ENCODE assay signal across 40 cellular contexts in the genomic region with DNA sequence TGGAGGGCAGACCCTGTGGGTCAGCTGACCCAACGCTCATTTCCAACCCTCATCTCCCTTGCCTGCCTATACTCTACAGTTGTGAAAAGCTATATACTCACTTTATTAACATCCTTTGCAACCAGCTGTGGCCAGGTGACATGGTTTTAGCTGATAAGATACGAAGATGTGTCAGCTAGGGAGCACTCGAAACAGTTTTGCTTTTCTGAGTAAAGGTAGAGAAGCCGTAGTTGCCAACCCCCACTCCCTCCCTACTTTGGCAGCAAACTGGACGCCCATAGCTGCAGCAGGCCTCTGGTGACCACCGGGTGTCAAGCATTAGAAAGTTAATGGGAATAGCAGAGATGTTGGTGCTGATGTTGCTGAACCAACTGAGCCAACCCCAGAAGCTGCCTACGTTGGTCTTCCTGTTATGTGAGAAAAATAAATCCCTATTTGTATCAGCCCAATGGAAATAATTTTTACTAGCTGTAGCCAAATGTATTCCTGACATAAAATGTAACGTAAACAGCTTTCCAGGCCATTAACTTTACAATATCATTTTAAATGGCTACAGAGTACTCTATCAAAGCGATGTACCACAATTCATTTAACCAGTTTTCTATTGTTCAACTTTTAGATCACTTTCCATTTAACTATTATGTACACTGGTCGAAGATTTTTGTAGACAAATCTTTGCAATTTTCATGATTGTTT.
"Had no signal": no experiment of that assay in that cellular context is flagged by ENCODE, and none has a peak within 500 bp of the region (broad histone marks: within the 10 kb centered on the region; RNA-seq: fewer than 3 reads in every experiment).

No MANE protein-coding gene starts in this region.

- H3K27ac Mint-ChIP-seq: activated naive CD4-positive, alpha-beta T cell treated with anti-CD3 and anti-CD28 coated beads for 36 hours; activated naive CD4-positive, alpha-beta T cell treated with anti-CD3 and anti-CD28 coated beads, Interleukin-2, amount 10 ng/mL, durations not matched to agents 7 days and 5 days; activated naive CD4-positive, alpha-beta T cell treated with anti-CD3 and anti-CD28 coated beads, Interleukin-2, amount 50 U/mL, for 24 hours; activated naive CD4-positive, alpha-beta T cell treated with anti-CD3 and anti-CD28 coated beads, Interleukin-2, amount 50 U/mL, for 72 hours; activated naive CD8-positive, alpha-beta T cell; activated naive CD8-positive, alpha-beta T cell treated with anti-CD3 and anti-CD28 coated beads for 36 hours; activated naive CD8-positive, alpha-beta T cell treated with anti-CD3 and anti-CD28 coated beads, Interleukin-2, amount 10 ng/mL, durations not matched to agents 7 days and 5 days; activated naive CD8-positive, alpha-beta T cell treated with anti-CD3 and anti-CD28 coated beads, Interleukin-2, amount 50 U/mL, for 24 hours; activated T-cell treated with anti-CD3 and anti-CD28 coated beads, Interleukin-2, amount 50 U/mL, for 24 hours; activated T-cell treated with anti-CD3 and anti-CD28 coated beads, Interleukin-2, amount 50 U/mL, for 72 hours; activated T-helper 1 cell treated with anti-CD3 and anti-CD28 coated beads, Interleukin-12 subunit alpha, Interleukin-12 subunit beta, Interleukin-2, Interleukin-4 antibody, amounts not matched to agents 30 ng/mL and 10 ng/mL and 1 ng/mL, durations not matched to agents 14 hours and 24 hours and 36 hours; activated T-helper 17 cell treated with anti-CD3 and anti-CD28 coated beads, Interleukin-2, amount 50 U/mL, for 72 hours; activated T-helper 2 cell treated with anti-CD3 and anti-CD28 coated beads, Interferon-gamma antibody, Interleukin-2, Interleukin-4, amounts not matched to agents 10 μg/mL and 5 μg/mL and 100 μg/mL, durations not matched to agents 14 hours and 24 hours and 36 hours; brain had no signal

- DNase-seq: activated effector memory CD4-positive, alpha-beta T cell treated with anti-CD3 and anti-CD28 coated beads, Interleukin-2, amount 50 U/mL, for 16 hours; activated effector memory CD4-positive, alpha-beta T cell treated with Interleukin-2 at 50 U/mL for 16 hours; activated gamma-delta T cell; activated gamma-delta T cell treated with Interleukin-2 at 50 U/mL for 16 hours; activated naive CD4-positive, alpha-beta T cell; activated naive CD4-positive, alpha-beta T cell treated with anti-CD3 and anti-CD28 coated beads for 36 hours; activated naive CD4-positive, alpha-beta T cell treated with anti-CD3 and anti-CD28 coated beads, Interleukin-2, amount 10 ng/mL, durations not matched to agents 7 days and 5 days; activated naive CD4-positive, alpha-beta T cell treated with anti-CD3 and anti-CD28 coated beads, Interleukin-2, amount 50 U/mL, for 16 hours; activated naive CD4-positive, alpha-beta T cell treated with Interleukin-2 at 50 U/mL for 16 hours; activated naive CD8-positive, alpha-beta T cell treated with anti-CD3 and anti-CD28 coated beads for 36 hours; activated naive CD8-positive, alpha-beta T cell treated with anti-CD3 and anti-CD28 coated beads, Interleukin-2, amount 10 ng/mL, durations not matched to agents 7 days and 5 days; activated naive CD8-positive, alpha-beta T cell treated with anti-CD3 and anti-CD28 coated beads, Interleukin-2, amount 50 U/mL, for 24 hours; activated T-cell treated with anti-CD3 and anti-CD28 coated beads, Interleukin-2, amount 50 U/mL, for 1 hour; activated T-cell treated with anti-CD3 and anti-CD28 coated beads, Interleukin-2, amount 50 U/mL, for 24 hours; activated T-cell treated with anti-CD3 and anti-CD28 coated beads, Interleukin-2, amount 50 U/mL, for 4 hours; activated T-cell treated with anti-CD3 and anti-CD28 coated beads, Interleukin-2, amount 50 U/mL, for 48 hours; activated T-cell treated with anti-CD3 and anti-CD28 coated beads, Interleukin-2, amount 50 U/mL, for 72 hours; adrenal gland; amniotic stem cell; amygdala; anterior cingulate cortex; aorta; body of pancreas; brain microvascular endothelial cell; caudate nucleus; central memory CD4-positive, alpha-beta T cell; cerebellar nuclear complex had no signal

- H3K4me3 ChIP-seq: adrenal gland, ascending aorta, body of pancreas, breast epithelium, cardiac muscle cell had no signal

- H3K4me3 Mint-ChIP-seq: activated naive CD4-positive, alpha-beta T cell treated with anti-CD3 and anti-CD28 coated beads for 36 hours; activated naive CD4-positive, alpha-beta T cell treated with anti-CD3 and anti-CD28 coated beads, Interleukin-2, amount 10 ng/mL, durations not matched to agents 7 days and 5 days; activated naive CD4-positive, alpha-beta T cell treated with anti-CD3 and anti-CD28 coated beads, Interleukin-2, amount 50 U/mL, for 24 hours; activated naive CD8-positive, alpha-beta T cell; activated naive CD8-positive, alpha-beta T cell treated with anti-CD3 and anti-CD28 coated beads for 36 hours; activated naive CD8-positive, alpha-beta T cell treated with anti-CD3 and anti-CD28 coated beads, Interleukin-2, amount 10 ng/mL, durations not matched to agents 7 days and 5 days; activated naive CD8-positive, alpha-beta T cell treated with anti-CD3 and anti-CD28 coated beads, Interleukin-2, amount 50 U/mL, for 24 hours; activated T-cell treated with anti-CD3 and anti-CD28 coated beads, Interleukin-2, amount 50 U/mL, for 24 hours; activated T-cell treated with anti-CD3 and anti-CD28 coated beads, Interleukin-2, amount 50 U/mL, for 4 hours; activated T-cell treated with anti-CD3 and anti-CD28 coated beads, Interleukin-2, amount 50 U/mL, for 72 hours; activated T-helper 1 cell treated with anti-CD3 and anti-CD28 coated beads, Interleukin-12 subunit alpha, Interleukin-12 subunit beta, Interleukin-2, Interleukin-4 antibody, amounts not matched to agents 30 ng/mL and 10 ng/mL and 1 ng/mL, durations not matched to agents 14 hours and 24 hours and 36 hours; activated T-helper 17 cell treated with anti-CD3 and anti-CD28 coated beads, Interleukin-2, amount 50 U/mL, for 72 hours; brain; central memory CD8-positive, alpha-beta T cell had no signal

- H3K36me3 Mint-ChIP-seq: activated naive CD4-positive, alpha-beta T cell treated with anti-CD3 and anti-CD28 coated beads, Interleukin-2, amount 10 ng/mL, durations not matched to agents 7 days and 5 days; activated naive CD4-positive, alpha-beta T cell treated with anti-CD3 and anti-CD28 coated beads, Interleukin-2, amount 50 U/mL, for 72 hours; activated naive CD8-positive, alpha-beta T cell; activated naive CD8-positive, alpha-beta T cell treated with anti-CD3 and anti-CD28 coated beads for 36 hours; activated naive CD8-positive, alpha-beta T cell treated with anti-CD3 and anti-CD28 coated beads, Interleukin-2, amount 10 ng/mL, durations not matched to agents 7 days and 5 days; brain had no signal

- H3K4me1 Mint-ChIP-seq: activated naive CD4-positive, alpha-beta T cell treated with anti-CD3 and anti-CD28 coated beads, Interleukin-2, amount 10 ng/mL, durations not matched to agents 7 days and 5 days; activated naive CD4-positive, alpha-beta T cell treated with anti-CD3 and anti-CD28 coated beads, Interleukin-2, amount 50 U/mL, for 24 hours; activated naive CD8-positive, alpha-beta T cell treated with anti-CD3 and anti-CD28 coated beads for 36 hours; activated naive CD8-positive, alpha-beta T cell treated with anti-CD3 and anti-CD28 coated beads, Interleukin-2, amount 10 ng/mL, durations not matched to agents 7 days and 5 days; activated naive CD8-positive, alpha-beta T cell treated with anti-CD3 and anti-CD28 coated beads, Interleukin-2, amount 50 U/mL, for 24 hours; activated T-helper 17 cell treated with anti-CD3 and anti-CD28 coated beads, Interleukin-2, amount 50 U/mL, for 72 hours; central memory CD8-positive, alpha-beta T cell had no signal

- H3K36me3 ChIP-seq: adrenal gland, ascending aorta, brain microvascular endothelial cell, breast epithelium, cardiac muscle cell had no signal

- H3K27ac ChIP-seq: adrenal gland, ascending aorta, body of pancreas, brain microvascular endothelial cell, breast epithelium, cardiac muscle cell had no signal

- H3K9me3 Mint-ChIP-seq: activated naive CD4-positive, alpha-beta T cell treated with anti-CD3 and anti-CD28 coated beads for 36 hours; activated naive CD4-positive, alpha-beta T cell treated with anti-CD3 and anti-CD28 coated beads, Interleukin-2, amount 10 ng/mL, durations not matched to agents 7 days and 5 days; activated naive CD4-positive, alpha-beta T cell treated with anti-CD3 and anti-CD28 coated beads, Interleukin-2, amount 50 U/mL, for 24 hours; activated naive CD4-positive, alpha-beta T cell treated with anti-CD3 and anti-CD28 coated beads, Interleukin-2, amount 50 U/mL, for 72 hours; activated naive CD8-positive, alpha-beta T cell treated with anti-CD3 and anti-CD28 coated beads for 36 hours; activated naive CD8-positive, alpha-beta T cell treated with anti-CD3 and anti-CD28 coated beads, Interleukin-2, amount 10 ng/mL, durations not matched to agents 7 days and 5 days; activated naive CD8-positive, alpha-beta T cell treated with anti-CD3 and anti-CD28 coated beads, Interleukin-2, amount 50 U/mL, for 24 hours; activated T-cell treated with anti-CD3 and anti-CD28 coated beads, Interleukin-2, amount 50 U/mL, for 24 hours; activated T-cell treated with anti-CD3 and anti-CD28 coated beads, Interleukin-2, amount 50 U/mL, for 4 hours; activated T-cell treated with anti-CD3 and anti-CD28 coated beads, Interleukin-2, amount 50 U/mL, for 72 hours; activated T-helper 1 cell treated with anti-CD3 and anti-CD28 coated beads, Interleukin-12 subunit alpha, Interleukin-12 subunit beta, Interleukin-2, Interleukin-4 antibody, amounts not matched to agents 30 ng/mL and 10 ng/mL and 1 ng/mL, durations not matched to agents 14 hours and 24 hours and 36 hours; activated T-helper 17 cell treated with anti-CD3 and anti-CD28 coated beads, Interleukin-2, amount 50 U/mL, for 72 hours; activated T-helper 2 cell treated with anti-CD3 and anti-CD28 coated beads, Interferon-gamma antibody, Interleukin-2, Interleukin-4, amounts not matched to agents 10 μg/mL and 5 μg/mL and 100 μg/mL, durations not matched to agents 14 hours and 24 hours and 36 hours; central memory CD8-positive, alpha-beta T cell had no signal

- H3K9me3 ChIP-seq: adrenal gland, ascending aorta, body of pancreas, breast epithelium had no signal

- FAIRE-seq: astrocyte, bronchial epithelial cell had no signal

- H3K4me1 ChIP-seq: ascending aorta, body of pancreas, breast epithelium had no signal

- H3K27me3 ChIP-seq: adrenal gland, ascending aorta, body of pancreas, breast epithelium had no signal

- ATAC-seq: activated naive CD4-positive, alpha-beta T cell treated with anti-CD3 and anti-CD28 coated beads, Interleukin-2, amount 50 U/mL, for 72 hours; activated naive CD8-positive, alpha-beta T cell treated with anti-CD3 and anti-CD28 coated beads, Interleukin-2, amount 50 U/mL, for 24 hours; activated T-cell treated with anti-CD3 and anti-CD28 coated beads, Interleukin-2, amount 50 U/mL, for 4 hours; activated T-cell treated with anti-CD3 and anti-CD28 coated beads, Interleukin-2, amount 50 U/mL, for 72 hours; activated T-helper 17 cell treated with anti-CD3 and anti-CD28 coated beads, Interleukin-2, amount 50 U/mL, for 72 hours; body of pancreas had no signal
